Comparison of ENCODE assay signal across 26 cellular contexts in the genomic region with DNA sequence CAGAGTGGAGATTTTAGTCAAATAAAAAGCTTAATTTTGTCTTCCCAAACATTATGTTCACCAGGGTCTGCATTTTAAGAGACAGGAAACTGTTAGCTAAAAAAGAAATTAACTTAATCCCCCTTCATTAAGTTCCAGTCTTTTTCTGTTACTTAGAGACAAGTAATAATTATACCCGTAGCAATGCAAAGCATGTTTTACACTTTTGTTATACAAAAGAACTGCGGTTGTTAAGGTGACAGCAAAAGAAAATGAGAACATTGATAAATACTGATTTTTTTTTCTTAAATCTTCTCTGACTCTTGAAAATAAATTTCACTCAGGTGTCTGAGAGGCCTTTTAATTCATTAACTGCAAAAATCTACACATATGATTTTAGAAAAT.
A peak's percentile ranks its signal among the peaks of the same experiment; 100 is the strongest.
DNase-seq lines count a peak whose midpoint lies in the region; ATAC-seq and TF ChIP-seq lines count a peak whose summit lies in the region.
"Had no signal": no experiment of that assay in that cellular context is flagged by ENCODE, and none has a peak within 500 bp of the region (broad histone marks: within the 10 kb centered on the region; RNA-seq: fewer than 3 reads in every experiment).

No MANE protein-coding gene starts in this region.

- WGBS in hepatocyte (ENCODE audit: low lambda C conversion rate, missing lambda C conversion rate): 73% methylated on average over 2 of the region's 2 CpGs

- H3K36me3 ChIP-seq in cardiac muscle cell: peaks cover 2% of the 10 kb centered on the region
- H3K36me3 ChIP-seq in hepatocyte (replicated peaks; ENCODE audit: insufficient read depth, low read depth): no peaks in the 10 kb centered on the region
- H3K36me3 ChIP-seq: BE2C, Peyer's patch had no signal

- H3K4me3 ChIP-seq in cardiac muscle cell (no peak overlapping the region), hepatocyte (no peak overlapping the region)
- H3K4me3 ChIP-seq: GM12878, Peyer's patch had no signal

- TF ChIP-seq CTCF in cardiac muscle cell (IDR thresholded peaks at IDR 0.05; ENCODE audit: low read depth, low read length) (no peak), hepatocyte (IDR thresholded peaks at IDR 0.05; ENCODE audit: poor library complexity) (no peak), neural crest cell (conservative IDR thresholded peaks at IDR 0.05) (no peak), type B pancreatic cell (conservative IDR thresholded peaks at IDR 0.05) (no peak), foreskin keratinocyte (conservative IDR thresholded peaks at IDR 0.05) (no peak)

- no peaks in the 10 kb centered on the region for H3K9me3 ChIP-seq in cardiac muscle cell (ENCODE audit: low read depth)
- no peaks in the 10 kb centered on the region for H3K9me3 ChIP-seq in hepatocyte (ENCODE audit: low read depth)
- H3K9me3 ChIP-seq: BE2C, Peyer's patch had no signal

- H3K27ac ChIP-seq in cardiac muscle cell (peak overlapping the region; percentile 79), hepatocyte (peak overlapping the region; percentile 9), foreskin keratinocyte (no peak overlapping the region)
- H3K27ac ChIP-seq: 22Rv1, HL-60, KMS-11 had no signal

- H3K4me3 Mint-ChIP-seq in neural crest cell: no peak overlapping the region
- H3K4me3 Mint-ChIP-seq in type B pancreatic cell: no peak overlapping the region
- H3K4me3 Mint-ChIP-seq: CD14-positive monocyte; CD8-positive, alpha-beta memory T cell; IgD-negative memory B cell had no signal

- H3K4me1 ChIP-seq in cardiac muscle cell (ENCODE audit: low read depth) (peaks cover 40% of the 10 kb centered on the region), hepatocyte (ENCODE audit: insufficient read depth) (peaks cover 21% of the 10 kb centered on the region), foreskin keratinocyte (no peaks in the 10 kb centered on the region)
- H3K4me1 ChIP-seq: BE2C had no signal

- no peaks in the 10 kb centered on the region for H3K9me3 Mint-ChIP-seq in neural crest cell
- H3K9me3 Mint-ChIP-seq in type B pancreatic cell: no peaks in the 10 kb centered on the region
- H3K9me3 Mint-ChIP-seq: IgD-negative memory B cell had no signal

- peaks cover 12% of the 10 kb centered on the region for H3K79me2 ChIP-seq in hepatocyte

- H3K4me2 ChIP-seq in hepatocyte: no peak overlapping the region
- H3K4me2 ChIP-seq: KMS-11 had no signal

- ATAC-seq in HG03439 (IDR thresholded peaks at IDR 0.05; ENCODE audit: unreplicated experiment) (no peak), foreskin keratinocyte (no peak)
- ATAC-seq: GM12878 had no signal

- H2AFZ ChIP-seq in hepatocyte: no peak overlapping the region

- H3K27me3 Mint-ChIP-seq in neural crest cell (ENCODE audit: low read depth) (peaks cover 3% of the 10 kb centered on the region), type B pancreatic cell (no peaks in the 10 kb centered on the region)
- H3K27me3 Mint-ChIP-seq: CD8-positive, alpha-beta memory T cell had no signal

- H3K27ac Mint-ChIP-seq in neural crest cell (ENCODE audit: unreplicated experiment) (peak overlapping the region; percentile 51), type B pancreatic cell (peak overlapping the region; percentile 51)
- H3K27ac Mint-ChIP-seq: CD14-positive monocyte; CD8-positive, alpha-beta memory T cell; IgD-negative memory B cell had no signal

- no peaks in the 10 kb centered on the region for H3K27me3 ChIP-seq in cardiac muscle cell
- no peaks in the 10 kb centered on the region for H3K27me3 ChIP-seq in hepatocyte
- H3K27me3 ChIP-seq in foreskin keratinocyte: no peaks in the 10 kb centered on the region
- H3K27me3 ChIP-seq: BE2C, Peyer's patch had no signal

- no peaks in the 10 kb centered on the region for H3K36me3 Mint-ChIP-seq in neural crest cell (ENCODE audit: low read depth)
- H3K36me3 Mint-ChIP-seq in type B pancreatic cell: peaks cover 20% of the 10 kb centered on the region
- H3K36me3 Mint-ChIP-seq: CD14-positive monocyte; CD8-positive, alpha-beta memory T cell; IgD-negative memory B cell had no signal

- H3K4me1 Mint-ChIP-seq in neural crest cell: peaks cover 53% of the 10 kb centered on the region
- peaks cover 58% of the 10 kb centered on the region for H3K4me1 Mint-ChIP-seq in type B pancreatic cell (ENCODE audit: unreplicated experiment)
- H3K4me1 Mint-ChIP-seq: CD14-positive monocyte; CD8-positive, alpha-beta memory T cell; IgD-negative memory B cell had no signal

- intact Hi-C loops in cardiac septum (cut with DNase I): no loop called here

- DNase-seq in cardiac muscle cell (ENCODE audit: low read depth in 1 of 2, low spot score in 1 of 2) (no peak), cardiac septum (ENCODE audit: low spot score) (no peak), hepatocyte (ENCODE audit: low spot score) (no peak), neural crest cell (ENCODE audit: low read depth, low spot score) (no peak), type B pancreatic cell (ENCODE audit: extremely low spot score, unreplicated experiment) (no peak), NCI-H510A treated with DMSO at 0.1 percent for 48 hours (lab: John Stamatoyannopoulos, UW) (no peak), foreskin keratinocyte (no peak)
- DNase-seq: ACHN; BE2C; CD8-positive, alpha-beta memory T cell; DMS 273 treated with DMSO at 0.1 percent for 48 hours; GDM1; HCEC 1CT; NCI-H1048; NCI-H1694; NCI-H226; NCI-H510A; Peyer's patch; SHP77 treated with DMSO at 0.1 percent for 48 hours had no signal

- peaks cover 2% of the 10 kb centered on the region for H4K20me1 ChIP-seq in hepatocyte (ENCODE audit: insufficient read depth, poor library complexity, severe bottlenecking)

- H3K9me2 ChIP-seq in hepatocyte (replicated peaks; ENCODE audit: insufficient read depth): no peaks in the 10 kb centered on the region
